ENCODE assay signal across 1 cellular context in genomic region chr2:127081826-127082633, GRCh38.
TF ChIP-seq lines count a peak whose summit lies in the region.

No MANE protein-coding gene starts in this region.

TF ChIP-seq in H1, 55 proteins besides CTCF, POLR2A, EP300 and RAD21 (continued from another document):
- TF ChIP-seq CHD7 (IDR thresholded peaks at IDR 0.05; ENCODE audit: insufficient replicate concordance, low read length), result no peak
- no peak for TF ChIP-seq HDAC2 (IDR thresholded peaks at IDR 0.05; ENCODE audit: borderline replicate concordance in 1 of 2, low read depth in 2 of 2, low read length in 2 of 2)
- TF ChIP-seq KDM5A (IDR thresholded peaks at IDR 0.05; ENCODE audit: low read length), result no peak
- no peak for TF ChIP-seq RBBP5 (IDR thresholded peaks at IDR 0.05; ENCODE audit: borderline replicate concordance, low read depth, low read length)
- no peak for TF ChIP-seq CREB1 (IDR thresholded peaks at IDR 0.05)
- TF ChIP-seq SP1 (IDR thresholded peaks at IDR 0.05; ENCODE audit: low read depth, low read length), result no peak
- TF ChIP-seq TCF12 (IDR thresholded peaks at IDR 0.05; ENCODE audit: low read depth, low read length), result no peak
- no peak for TF ChIP-seq POLR2AphosphoS5 (IDR thresholded peaks at IDR 0.05; ENCODE audit: low read depth, low read length)
- TF ChIP-seq SIX5 (IDR thresholded peaks at IDR 0.05; ENCODE audit: low read depth, low read length), result no peak
- TF ChIP-seq ZNF274 (IDR thresholded peaks at IDR 0.05; ENCODE audit: borderline replicate concordance, extremely low read depth, low read length), result no peak
TF ChIP-seq in H1: peak in this region for 0.
